Comparison of ENCODE assay signal across 10 cellular contexts in the genomic region with DNA sequence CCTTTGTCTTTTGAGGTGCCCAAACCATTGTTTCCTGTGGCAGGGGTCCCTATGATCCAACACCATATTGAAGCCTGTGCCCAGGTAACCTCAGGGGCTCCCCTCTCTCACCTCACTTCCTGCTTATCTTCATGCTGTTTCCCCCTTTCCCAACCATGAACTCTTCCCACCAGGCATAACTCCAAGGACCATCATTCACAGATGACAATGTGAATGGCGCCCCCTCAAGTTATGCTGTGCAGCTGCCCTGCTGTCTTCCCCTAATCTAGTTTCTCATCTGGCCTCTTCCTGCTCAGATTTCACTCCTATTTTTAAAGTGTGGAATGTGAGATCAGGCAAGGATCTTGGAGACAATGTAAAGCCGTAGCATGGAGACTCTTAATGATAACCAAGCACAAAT. TPM values are rescaled to one million over a fixed set of nuclear protein-coding genes. Genes with fewer than 3 reads are reported as not detected.
A peak's percentile ranks its signal among the peaks of the same experiment; 100 is the strongest.
DNase-seq lines count a peak whose midpoint lies in the region; ATAC-seq, FAIRE-seq and TF ChIP-seq lines count a peak whose summit lies in the region.
"Had no signal": no experiment of that assay in that cellular context is flagged by ENCODE, and none has a peak within 500 bp of the region (broad histone marks: within the 10 kb centered on the region; RNA-seq: fewer than 3 reads in every experiment).

No MANE protein-coding gene starts in this region.

- H3K4me3 Mint-ChIP-seq in T-helper 17 cell = peak overlapping the region; percentile 100

- H3K27ac ChIP-seq in lower lobe of right lung = no peak overlapping the region
- H3K27ac ChIP-seq: body of pancreas had no signal

- H3K27ac Mint-ChIP-seq in T-helper 17 cell = peak overlapping the region; percentile 96

- peaks cover 33% of the 10 kb centered on the region for H3K36me3 ChIP-seq in lower lobe of right lung

- peaks cover 21% of the 10 kb centered on the region for H3K36me3 Mint-ChIP-seq in T-helper 17 cell (ENCODE audit: low read depth)

- TF ChIP-seq POLR2A in GM12891 (IDR thresholded peaks at IDR 0.05; ENCODE audit: low read depth, low read length) = no peak

- peaks cover 31% of the 10 kb centered on the region for H3K27me3 Mint-ChIP-seq in T-helper 17 cell

- DNase-seq in AG10803 (ENCODE audit: low read depth) (no peak), T-helper 17 cell (no peak), glomerular visceral epithelial cell (ENCODE audit: extremely low spot score) (peak; percentile 19), lower lobe of right lung (no peak), GM12891 (ENCODE audit: insufficient read length, low spot score) (no peak), anterior cingulate cortex (lab: John Stamatoyannopoulos, UW) (no peak), nucleus accumbens (lab: John Stamatoyannopoulos, UW) (no peak)
- DNase-seq: body of pancreas had no signal

- peak overlapping the region; percentile 89 for H3K4me3 ChIP-seq in AG10803 (ENCODE audit: low read length)
- H3K4me3 ChIP-seq in lower lobe of right lung = no peak overlapping the region
- H3K4me3 ChIP-seq: body of pancreas had no signal

- no peaks in the 10 kb centered on the region for H3K9me3 ChIP-seq in T-helper 17 cell (ENCODE audit: control insufficient read depth, low read length, poor library complexity, severe bottlenecking)
- H3K9me3 ChIP-seq in lower lobe of right lung = no peaks in the 10 kb centered on the region
- H3K9me3 ChIP-seq: body of pancreas had no signal

- intact Hi-C loops in lower lobe of right lung (cut with DNase I) = no loop called here

- H3K27me3 ChIP-seq in lower lobe of right lung (ENCODE audit: low read depth) = peaks cover 26% of the 10 kb centered on the region

- TF ChIP-seq CTCF in AG10803 (conservative IDR thresholded peaks at IDR 0.05; ENCODE audit: low read length) (peak; percentile 34), GM12872 (IDR thresholded peaks at IDR 0.05; ENCODE audit: insufficient read depth, low read depth, low read length) (peak; percentile 36; the same call in 2 of the 3 replicates), lower lobe of right lung (IDR thresholded peaks at IDR 0.05) (no peak)

- ATAC-seq in T-helper 17 cell (no peak), lower lobe of right lung (no peak)
- ATAC-seq: body of pancreas had no signal

- H3K4me1 Mint-ChIP-seq in T-helper 17 cell = peaks cover 36% of the 10 kb centered on the region

- H3K4me1 ChIP-seq in lower lobe of right lung = peaks cover 29% of the 10 kb centered on the region

- no peak for FAIRE-seq in GM12891 (lab: Jason Lieb, UNC)

TF ChIP-seq in GM12891, 5 proteins besides CTCF, POLR2A, EP300 and RAD21:
- TF ChIP-seq POU2F2 (IDR thresholded peaks at IDR 0.05; ENCODE audit: low read depth, low read length) (no peak), TAF1 (IDR thresholded peaks at IDR 0.05; ENCODE audit: low read depth, low read length) (no peak), POLR2AphosphoS5 (IDR thresholded peaks at IDR 0.05; ENCODE audit: low read depth, low read length) (no peak)

RNA-seq across cellular contexts. Expression of a gene that starts 1.4 kb away (rescaled TPM):
- total RNA-seq in T-helper 17 cell = 10 to 100 TPM; 25.1 to 27.2 TPM
- total RNA-seq in lower lobe of right lung = 29.9 TPM
- polyA plus RNA-seq in GM12891 (2012; ENCODE audit: low read depth, missing spikeins) = 32.6 TPM

RNA-seq across cellular contexts. Expression of a gene that starts 14.1 kb away (rescaled TPM):
- total RNA-seq in T-helper 17 cell (under 1 TPM in 1 of 2 donors, not detected in 1; 0.13 TPM), lower lobe of right lung (0.53 TPM)
- polyA plus RNA-seq in GM12891 (2012; ENCODE audit: low read depth, missing spikeins) = not detected
- total RNA-seq: body of pancreas, lung microvascular endothelial cell had no signal

RNA-seq across cellular contexts. Expression of a gene that starts 43.5 kb away (rescaled TPM):
- total RNA-seq in T-helper 17 cell (10 to 100 TPM in 1 of 2 donors, 1 to 10 TPM in 1; 9.4 to 10.4 TPM), lower lobe of right lung (23.2 TPM)
- polyA plus RNA-seq in GM12891 (2012; ENCODE audit: low read depth, missing spikeins) = 2.8 TPM

RNA-seq across cellular contexts. Expression of a gene that starts 43.7 kb away (rescaled TPM):
- total RNA-seq in T-helper 17 cell (under 1 TPM; 0.42 to 0.77 TPM), lower lobe of right lung (1.4 TPM)
- 0.50 TPM for polyA plus RNA-seq in GM12891 (2012; ENCODE audit: low read depth, missing spikeins)
- total RNA-seq: lung microvascular endothelial cell had no signal
